ENCODE assay signal across 15 cellular contexts in the genomic region with DNA sequence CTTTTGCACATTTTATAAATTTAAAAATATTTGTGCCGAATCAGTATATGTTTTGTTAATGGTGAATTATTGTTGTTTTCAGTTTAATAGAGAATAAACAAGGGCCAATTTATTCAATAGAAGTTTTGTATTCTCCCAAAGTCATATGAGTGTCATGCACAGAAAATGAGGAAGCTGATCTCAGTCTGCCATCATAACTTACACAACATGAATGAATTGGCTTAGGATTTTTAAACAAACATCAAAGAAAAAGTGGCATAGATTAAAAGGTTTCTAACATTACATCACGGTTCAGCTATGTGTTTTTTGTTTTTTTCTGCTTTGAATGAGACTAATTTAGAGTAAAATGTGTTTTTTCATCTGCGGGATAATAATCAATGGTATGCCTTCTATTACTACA.
A peak's percentile ranks its signal among the peaks of the same experiment; 100 is the strongest.
DNase-seq lines count a peak whose midpoint lies in the region; ATAC-seq and TF ChIP-seq lines count a peak whose summit lies in the region.
"Had no signal": no experiment of that assay in that cellular context is flagged by ENCODE, and none has a peak within 500 bp of the region (broad histone marks: within the 10 kb centered on the region; RNA-seq: fewer than 3 reads in every experiment).

No MANE protein-coding gene starts in this region.

- intact Hi-C loops in body of pancreas (cut with DNase I) = no loop called here

- no peaks in the 10 kb centered on the region for H3K9me3 ChIP-seq in body of pancreas
- peaks cover 4% of the 10 kb centered on the region for H3K9me3 ChIP-seq in osteoblast (ENCODE audit: low read depth, low read length)
- H3K9me3 ChIP-seq: BLaER1 treated with 17β-estradiol and CSF1 and Interleukin-3, amounts not matched to agents 10 nM and 100 nM; HAP-1 had no signal

- no peaks in the 10 kb centered on the region for H3K79me2 ChIP-seq in osteoblast (ENCODE audit: insufficient read depth, low read length)

- H4K20me1 ChIP-seq in osteoblast (ENCODE audit: insufficient read depth, low read length) = no peaks in the 10 kb centered on the region
- H4K20me1 ChIP-seq: BLaER1 treated with 17β-estradiol and CSF1 and Interleukin-3, amounts not matched to agents 10 nM and 100 nM had no signal

- TF ChIP-seq POLR2A in body of pancreas (IDR thresholded peaks at IDR 0.05) = no peak

- no peak overlapping the region for H3K4me2 ChIP-seq in osteoblast (ENCODE audit: insufficient read depth, low read length)
- H3K4me2 ChIP-seq: BLaER1 treated with 17β-estradiol and CSF1 and Interleukin-3, amounts not matched to agents 10 nM and 100 nM; GM23338 had no signal

- H3K4me3 ChIP-seq in body of pancreas = no peak overlapping the region
- no peak overlapping the region for H3K4me3 ChIP-seq in osteoblast (ENCODE audit: insufficient read depth, low read length)
- H3K4me3 ChIP-seq: BLaER1 treated with 17β-estradiol and CSF1 and Interleukin-3, amounts not matched to agents 10 nM and 100 nM; GM23338; HAP-1 had no signal

- no peaks in the 10 kb centered on the region for H3K27me3 ChIP-seq in body of pancreas
- H3K27me3 ChIP-seq in osteoblast (ENCODE audit: insufficient read depth, low read length) = no peaks in the 10 kb centered on the region
- no peaks in the 10 kb centered on the region for H3K27me3 ChIP-seq in foreskin keratinocyte
- H3K27me3 ChIP-seq: BLaER1 treated with 17β-estradiol and CSF1 and Interleukin-3, amounts not matched to agents 10 nM and 100 nM had no signal

- H3K36me3 ChIP-seq in body of pancreas (replicated peaks in 1 of 2; ENCODE audit: insufficient read depth in 1 of 2, low read depth in 2 of 2) (no peaks in the 10 kb centered on the region), osteoblast (ENCODE audit: insufficient read depth, low read length) (no peaks in the 10 kb centered on the region)
- H3K36me3 ChIP-seq: BLaER1 treated with 17β-estradiol and CSF1 and Interleukin-3, amounts not matched to agents 10 nM and 100 nM; HAP-1 had no signal

- no peak overlapping the region for H2AFZ ChIP-seq in osteoblast (ENCODE audit: low read length)
- H2AFZ ChIP-seq: GM23338 had no signal

- H3K4me1 ChIP-seq in body of pancreas (no peaks in the 10 kb centered on the region), osteoblast (ENCODE audit: insufficient read depth, low read length) (no peaks in the 10 kb centered on the region), foreskin keratinocyte (no peaks in the 10 kb centered on the region)
- H3K4me1 ChIP-seq: HAP-1 had no signal

- TF ChIP-seq CTCF in body of pancreas (IDR thresholded peaks at IDR 0.05) (no peak), osteoblast (IDR thresholded peaks at IDR 0.05; ENCODE audit: extremely low read depth, low read depth, low read length) (no peak), foreskin keratinocyte (conservative IDR thresholded peaks at IDR 0.05) (no peak)

- DNase-seq in COLO829 (ENCODE audit: low spot score) = peak; percentile 78
- DNase-seq in OCI-M1 (lab: John Stamatoyannopoulos, UW) = peak; percentile 14
- no peak for DNase-seq in body of pancreas
- DNase-seq in osteoblast (ENCODE audit: insufficient read length, low spot score, missing footprints) = peak; percentile 26
- no peak for DNase-seq in midbrain (lab: John Stamatoyannopoulos, UW)
- no peak for DNase-seq in foreskin keratinocyte
- DNase-seq: ACHN; Calu3; CD4-positive, CD25-positive, alpha-beta regulatory T cell; DMS 273 treated with DMSO at 0.1 percent for 48 hours; HFFc6 had no signal

- ATAC-seq in body of pancreas (peak; percentile 58), foreskin keratinocyte (no peak), GM18870 (IDR thresholded peaks at IDR 0.05; ENCODE audit: unreplicated experiment) (no peak)
- ATAC-seq: GM23338 had no signal

- WGBS in body of pancreas, 2 donors = 42 to 49% methylated on average over 3 of the region's 3 CpGs

- H3K27ac ChIP-seq in body of pancreas (no peak overlapping the region), osteoblast (ENCODE audit: low read depth, low read length) (no peak overlapping the region), foreskin keratinocyte (no peak overlapping the region)
- H3K27ac ChIP-seq: BLaER1 treated with 17β-estradiol and CSF1 and Interleukin-3, amounts not matched to agents 10 nM and 100 nM had no signal

Comparison
In these comparisons a context has a peak if more than half of its experiments do, and no peak if none do; other contexts are left out.
1. DNase-seq: peak in COLO829 (single experiment), OCI-M1 (single experiment) and osteoblast (single experiment); none in body of pancreas (0 of 4), midbrain (single experiment) and foreskin keratinocyte (0 of 2).